In the genomic region with DNA sequence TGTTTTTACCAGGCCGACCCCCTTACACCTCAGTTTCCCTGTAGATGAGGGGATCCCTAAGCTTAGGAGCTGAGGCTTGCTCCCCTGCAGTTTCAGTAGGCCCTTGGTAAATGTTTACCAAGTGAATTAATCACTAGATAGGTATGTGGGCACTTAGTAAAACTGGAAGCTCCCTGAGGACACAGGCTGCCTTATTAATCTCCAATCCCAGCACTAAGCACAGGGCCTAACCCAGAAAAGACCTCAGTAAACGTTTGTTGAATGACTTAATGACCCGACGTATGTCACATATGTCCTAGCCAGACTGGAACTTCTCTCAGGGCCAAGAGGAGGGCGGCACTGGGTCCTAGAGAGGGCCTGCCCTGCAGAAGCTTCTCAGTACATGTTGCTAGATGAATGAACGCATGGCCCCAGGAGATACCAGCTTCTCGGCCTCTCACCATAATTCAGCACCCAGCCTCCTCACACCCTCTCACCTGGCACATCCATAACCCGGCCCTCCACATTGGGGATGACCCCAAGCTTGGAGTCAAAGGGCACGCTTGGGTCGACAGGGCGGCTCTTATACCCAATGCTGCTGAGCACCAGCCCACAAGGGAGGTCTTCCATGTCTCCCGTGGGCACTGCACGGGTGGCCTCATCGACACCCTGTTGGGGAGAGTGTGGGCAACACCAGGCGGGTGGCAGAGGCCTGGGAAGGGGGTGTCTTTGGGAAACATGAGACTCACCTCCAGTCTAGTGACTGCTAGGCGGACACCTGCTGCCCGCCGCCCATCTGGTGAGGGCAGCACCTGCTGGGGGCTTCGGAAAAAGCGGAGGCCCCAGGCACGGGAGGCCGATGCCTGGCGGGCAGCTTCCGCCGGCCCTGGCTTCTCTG, we compare ENCODE assay signal across 26 cellular contexts. TPM values are rescaled to one million over a fixed set of nuclear protein-coding genes. Genes with fewer than 3 reads are reported as not detected.
DNase-seq lines count a peak whose midpoint lies in the region; ATAC-seq, FAIRE-seq and TF ChIP-seq lines count a peak whose summit lies in the region.
"Had no signal": no experiment of that assay in that cellular context is flagged by ENCODE, and none has a peak within 500 bp of the region (broad histone marks: within the 10 kb centered on the region; RNA-seq: fewer than 3 reads in every experiment).

No MANE protein-coding gene starts in this region.

- H3K4me1 Mint-ChIP-seq in activated naive CD8-positive, alpha-beta T cell (ENCODE audit: low read depth), result peaks cover 12% of the 10 kb centered on the region
- peaks cover 12% of the 10 kb centered on the region for H3K4me1 Mint-ChIP-seq in activated naive CD8-positive, alpha-beta T cell treated with anti-CD3 and anti-CD28 coated beads for 36 hours
- peaks cover 6% of the 10 kb centered on the region for H3K4me1 Mint-ChIP-seq in type B pancreatic cell (ENCODE audit: unreplicated experiment)

- no peak for TF ChIP-seq POLR2A in K562 (conservative IDR thresholded peaks at IDR 0.05)

- H3K27me3 ChIP-seq in K562 (ENCODE audit: control insufficient read depth in 2 of 2, insufficient read depth in 2 of 2, low read length in 2 of 2), result 0 out of 5 replicates have a peak, but pooled peaks cover 0 to 6% of the 10 kb centered on the region in 2 experiments

- BruUV-seq in K562 (replicated peaks; lab: Mats Ljungman, UMichigan), result no TSS peak

- H3K4me1 ChIP-seq in K562 (replicated peaks in 1 of 2; ENCODE audit: control insufficient read depth in 2 of 2, insufficient read depth in 2 of 2, low read length in 2 of 2), result peaks cover 31 to 83% of the 10 kb centered on the region in 2 experiments

- ATAC-seq in K562, result no peak
- ATAC-seq in HG02571 (IDR thresholded peaks at IDR 0.05; ENCODE audit: unreplicated experiment), result no peak
- no peak for ATAC-seq in activated naive CD4-positive, alpha-beta T cell treated with anti-CD3 and anti-CD28 coated beads, Interleukin-2, amount 50 U/mL, for 72 hours
- ATAC-seq: Right ventricle myocardium inferior had no signal

- no peak overlapping the region for H3K27ac Mint-ChIP-seq in activated naive CD8-positive, alpha-beta T cell
- no peak overlapping the region for H3K27ac Mint-ChIP-seq in activated naive CD8-positive, alpha-beta T cell treated with anti-CD3 and anti-CD28 coated beads for 36 hours
- H3K27ac Mint-ChIP-seq in type B pancreatic cell, result peak overlapping the region; percentile 58
- H3K27ac Mint-ChIP-seq in activated naive CD4-positive, alpha-beta T cell treated with anti-CD3 and anti-CD28 coated beads, Interleukin-2, amount 50 U/mL, for 72 hours, result no peak overlapping the region

- intact Hi-C loops in K562 (cut with micrococcal nuclease), result no loop called here

- H4K20me1 ChIP-seq in K562 (replicated peaks; ENCODE audit: control insufficient read depth, insufficient read depth, low read length), result no peaks in the 10 kb centered on the region

- H3K36me3 ChIP-seq in K562 (ENCODE audit: control insufficient read depth, insufficient read depth, low read length), result peaks cover 46% of the 10 kb centered on the region; the same call in 2 of the 3 replicates
- H3K36me3 ChIP-seq: Peyer's patch, SJSA1 had no signal

- H3K9ac ChIP-seq in K562 (ENCODE audit: insufficient read depth in 1 of 2, low read depth in 2 of 2, low read length in 2 of 2), result no peak overlapping the region

- H3K9me1 ChIP-seq in K562 (ENCODE audit: control insufficient read depth, insufficient read depth, low read length), result no peaks in the 10 kb centered on the region

- H3K27ac ChIP-seq in K562 (ENCODE audit: extremely low read depth, low read depth, low read length), result no peak overlapping the region
- H3K27ac ChIP-seq: 22Rv1, C4-2B, Peyer's patch, SJSA1 had no signal

- POLR2A ChIA-PET in K562 (lab: Yijun Ruan, JAX), result interaction anchor here (0.5 to 8.0 kb wide), 7 partner anchors 9 to 96 kb away, joined by 3 to 62 read pairs (median 4); partner anchors contain the start of genes FDXR and NAT9

- peak overlapping the region; percentile 59 for H3K4me3 Mint-ChIP-seq in activated naive CD8-positive, alpha-beta T cell
- no peak overlapping the region for H3K4me3 Mint-ChIP-seq in activated naive CD8-positive, alpha-beta T cell treated with anti-CD3 and anti-CD28 coated beads for 36 hours
- H3K4me3 Mint-ChIP-seq in type B pancreatic cell, result no peak overlapping the region

- in situ Hi-C loops in K562 (cut with MboI), result no loop called here

- H3K79me2 ChIP-seq in K562 (ENCODE audit: control insufficient read depth, insufficient read depth, low read length), result peaks cover 8% of the 10 kb centered on the region; the same call in 1 of the 3 replicates

- TF ChIP-seq RAD21 in K562 (CRISPR knock-in tag; conservative IDR thresholded peaks at IDR 0.05 in 1 of 2, IDR thresholded peaks at IDR 0.05 in 1 of 2), result no peak

- no peak for TF ChIP-seq EP300 in K562 (IDR thresholded peaks at IDR 0.05; ENCODE audit: low read length)

- no peak overlapping the region for H2AFZ ChIP-seq in K562 (ENCODE audit: low read depth, low read length)

- H3K4me3 ChIP-seq in K562, result no peak overlapping the region
- H3K4me3 ChIP-seq: MG63, Peyer's patch, SJSA1 had no signal

- WGBS in K562 (ENCODE audit: insufficient coverage, low coverage, missing lambda C conversion rate), result 92% methylated on average over 22 of the region's 25 CpGs

- CTCF ChIA-PET in K562 (lab: Yijun Ruan, JAX; ENCODE audit: low intra/inter-chr PET ratio), result interaction anchor here (1.7 to 2.6 kb wide), 3 partner anchors 72 to 119 kb away, joined by 10 to 19 read pairs (median 18); no protein-coding TSS in a partner anchor

- no peaks in the 10 kb centered on the region for H3K9me3 Mint-ChIP-seq in activated naive CD8-positive, alpha-beta T cell (ENCODE audit: low read depth)
- no peaks in the 10 kb centered on the region for H3K9me3 Mint-ChIP-seq in activated naive CD8-positive, alpha-beta T cell treated with anti-CD3 and anti-CD28 coated beads for 36 hours
- H3K9me3 Mint-ChIP-seq in type B pancreatic cell, result no peaks in the 10 kb centered on the region
- no peaks in the 10 kb centered on the region for H3K9me3 Mint-ChIP-seq in activated naive CD4-positive, alpha-beta T cell treated with anti-CD3 and anti-CD28 coated beads, Interleukin-2, amount 50 U/mL, for 72 hours
- H3K9me3 Mint-ChIP-seq: CD8-positive, alpha-beta memory T cell had no signal

- no peak overlapping the region for H3K4me2 ChIP-seq in K562 (ENCODE audit: insufficient read depth, low read length)

- FAIRE-seq in K562 (lab: Jason Lieb, UNC), result no peak
- FAIRE-seq: GM12891 had no signal

- peaks cover 6% of the 10 kb centered on the region for H3K27me3 Mint-ChIP-seq in activated naive CD8-positive, alpha-beta T cell
- peaks cover 36% of the 10 kb centered on the region for H3K27me3 Mint-ChIP-seq in activated naive CD8-positive, alpha-beta T cell treated with anti-CD3 and anti-CD28 coated beads for 36 hours
- peaks cover 36% of the 10 kb centered on the region for H3K27me3 Mint-ChIP-seq in type B pancreatic cell

- peaks cover 5% of the 10 kb centered on the region for H3K36me3 Mint-ChIP-seq in activated naive CD8-positive, alpha-beta T cell
- peaks cover 1% of the 10 kb centered on the region for H3K36me3 Mint-ChIP-seq in activated naive CD8-positive, alpha-beta T cell treated with anti-CD3 and anti-CD28 coated beads for 36 hours
- H3K36me3 Mint-ChIP-seq in type B pancreatic cell, result peaks cover 5% of the 10 kb centered on the region
- no peaks in the 10 kb centered on the region for H3K36me3 Mint-ChIP-seq in activated naive CD4-positive, alpha-beta T cell treated with anti-CD3 and anti-CD28 coated beads, Interleukin-2, amount 50 U/mL, for 72 hours

- H3K9me3 ChIP-seq in K562 (replicated peaks; ENCODE audit: control insufficient read depth, insufficient read depth, low read depth, low read length), result no peaks in the 10 kb centered on the region
- H3K9me3 ChIP-seq: MG63, Peyer's patch had no signal

- TF ChIP-seq CTCF in K562 (IDR thresholded peaks at IDR 0.05 in 2 of 3, conservative IDR thresholded peaks at IDR 0.05 in 1 of 3; ENCODE audit: insufficient read depth in 2 of 3, low read depth in 1 of 3, low read length in 3 of 3), result no peak
- no peak for TF ChIP-seq CTCF in type B pancreatic cell (conservative IDR thresholded peaks at IDR 0.05)

- no peak for DNase-seq in activated naive CD8-positive, alpha-beta T cell treated with anti-CD3 and anti-CD28 coated beads for 36 hours
- DNase-seq in HCEC 1CT (peak; percentile 23), K562 (ENCODE audit: extremely low read depth in 1 of 4, low spot score in 3 of 4) (no peak), type B pancreatic cell (ENCODE audit: extremely low spot score, unreplicated experiment) (no peak), NCI-H146 treated with DMSO at 0.1 percent for 48 hours (lab: John Stamatoyannopoulos, UW; ENCODE audit: unreplicated experiment) (no peak)
- no peak for DNase-seq in activated naive CD4-positive, alpha-beta T cell treated with anti-CD3 and anti-CD28 coated beads, Interleukin-2, amount 50 U/mL, for 72 hours (ENCODE audit: low spot score in 2 of 2)
- DNase-seq: CD8-positive, alpha-beta memory T cell; GOT3; MG63; NCI-H1048; NCI-H1436; NCI-H2029; NCI-H226; NCI-H510A treated with DMSO at 0.1 percent for 48 hours; NCI-H748 treated with DMSO at 0.1 percent for 48 hours; NK-92 treated with Interleukin-12 subunit alpha and Interleukin-12 subunit beta, amount 100 ng/mL, for 24 hours; Peyer's patch; T-helper 1 cell had no signal

RNA-seq across cellular contexts. Expression of gene GRIN2C, which starts 4.0 kb away (rescaled TPM):
- not detected for total RNA-seq in activated naive CD8-positive, alpha-beta T cell treated with anti-CD3 and anti-CD28 coated beads for 36 hours
- 1.3 and 4.1 TPM in 2 replicates for total RNA-seq in K562 (2011; cell fraction: chromatin; rRNA removed; ENCODE audit: low replicate concordance)
- total RNA-seq in K562 (2011; cell fraction: nucleolus; rRNA removed), result 0.66 and 1.7 TPM in 2 replicates
- total RNA-seq in K562 (2011; cell fraction: nucleoplasm; rRNA removed), result 1.2 and 1.5 TPM in 2 replicates
- under 0.01 and 0.16 TPM in 2 replicates for total RNA-seq in K562 (2014; rRNA removed)
- total RNA-seq in K562 (2014; rRNA removed; fragmentation: Illumina TruSeq; extraction: Trizol), result 0.03 and 0.04 TPM in 2 replicates
- total RNA-seq in K562 (2015; rRNA removed; fragmentation: Illumina TruSeq; extraction: Trizol), result 0.07 and 0.08 TPM in 2 replicates
- total RNA-seq in K562 (2021), result 0.33 and 0.40 TPM in 2 replicates
- polyA plus RNA-seq in K562 (2011; rRNA removed), result 0.08 and 0.10 TPM in 2 replicates
- polyA plus RNA-seq in K562 (2011; cell fraction: cytosol; rRNA removed), result 0.04 and 0.06 TPM in 2 replicates
- 0.29 and 0.68 TPM in 2 replicates for polyA plus RNA-seq in K562 (2011; cell fraction: nucleus; rRNA removed)
- 0.16 and 0.66 TPM in 2 replicates for polyA plus RNA-seq in K562 (2012)
- polyA plus RNA-seq in K562 (2014; fragmentation: Illumina TruSeq; extraction: Trizol), result 0.10 TPM in 1 of 2 replicates, not detected in the other
- not detected for polyA plus RNA-seq in K562 (2014; fragmentation: Nextera tagmentation; extraction: Ambion mirVana)
- 0.08 and 0.20 TPM in 2 replicates for polyA plus RNA-seq in K562 (2014; rRNA removed)
- polyA minus RNA-seq in K562 (2011; rRNA and poly(A)+ RNA removed), result 0.06 TPM in 1 of 2 replicates, not detected in the other
- not detected in 2 replicates for polyA minus RNA-seq in K562 (2011; cell fraction: cytosol; rRNA and poly(A)+ RNA removed)
- 0.11 and 0.27 TPM in 2 replicates for polyA minus RNA-seq in K562 (2011; cell fraction: nucleus; rRNA and poly(A)+ RNA removed)
- 0.36 and 0.72 TPM in 2 replicates for total RNA-seq in type B pancreatic cell (ENCODE audit: low replicate concordance)
- total RNA-seq in activated naive CD4-positive, alpha-beta T cell treated with anti-CD3 and anti-CD28 coated beads, Interleukin-2, amount 50 U/mL, for 72 hours, result under 1 TPM in 1 of 2 donors, not detected in 1; 0.87 TPM
- total RNA-seq: CD8-positive, alpha-beta memory T cell; SJSA1 had no signal
- polyA plus RNA-seq: CD8-positive, alpha-beta memory T cell had no signal

RNA-seq across cellular contexts. Expression of gene FDXR, which starts 9.1 kb away (rescaled TPM):
- total RNA-seq in activated naive CD8-positive, alpha-beta T cell treated with anti-CD3 and anti-CD28 coated beads for 36 hours, result 10 to 100 TPM; 13.3 to 14.6 TPM
- total RNA-seq in K562 (2011; cell fraction: chromatin; rRNA removed; ENCODE audit: low replicate concordance), result 26.1 and 46.4 TPM in 2 replicates
- 39.0 and 42.5 TPM in 2 replicates for total RNA-seq in K562 (2011; cell fraction: nucleolus; rRNA removed)
- 25.0 and 34.7 TPM in 2 replicates for total RNA-seq in K562 (2011; cell fraction: nucleoplasm; rRNA removed)
- total RNA-seq in K562 (2014; rRNA removed), result 62.2 and 76.4 TPM in 2 replicates
- total RNA-seq in K562 (2014; rRNA removed; fragmentation: Illumina TruSeq; extraction: Trizol), result 8.7 and 14.3 TPM in 2 replicates
- total RNA-seq in K562 (2015; rRNA removed; fragmentation: Illumina TruSeq; extraction: Trizol), result 40.6 and 46.1 TPM in 2 replicates
- 68.7 and 70.7 TPM in 2 replicates for total RNA-seq in K562 (2021)
- 25.4 and 30.9 TPM in 2 replicates for polyA plus RNA-seq in K562 (2011; rRNA removed)
- 27.8 and 83.2 TPM in 2 replicates for polyA plus RNA-seq in K562 (2011; cell fraction: cytosol; rRNA removed)
- 47.6 and 91.7 TPM in 2 replicates for polyA plus RNA-seq in K562 (2011; cell fraction: nucleus; rRNA removed)
- polyA plus RNA-seq in K562 (2012), result 64.0 and 126 TPM in 2 replicates
- 13.6 and 40.4 TPM in 2 replicates for polyA plus RNA-seq in K562 (2014; fragmentation: Illumina TruSeq; extraction: Trizol)
- polyA plus RNA-seq in K562 (2014; fragmentation: Nextera tagmentation; extraction: Ambion mirVana), result 1 to 10 TPM in 1 of 2 experiments, under 1 TPM in 1; 0.89 to 2.8 TPM
- 58.6 and 62.9 TPM in 2 replicates for polyA plus RNA-seq in K562 (2014; rRNA removed)
- 5.2 and 10.6 TPM in 2 replicates for polyA minus RNA-seq in K562 (2011; rRNA and poly(A)+ RNA removed)
- polyA minus RNA-seq in K562 (2011; cell fraction: cytosol; rRNA and poly(A)+ RNA removed), result 20.5 and 30.2 TPM in 2 replicates
- polyA minus RNA-seq in K562 (2011; cell fraction: nucleus; rRNA and poly(A)+ RNA removed), result 22.8 and 27.3 TPM in 2 replicates
- total RNA-seq in type B pancreatic cell (ENCODE audit: low replicate concordance), result 28.1 and 44.4 TPM in 2 replicates
- total RNA-seq in activated naive CD4-positive, alpha-beta T cell treated with anti-CD3 and anti-CD28 coated beads, Interleukin-2, amount 50 U/mL, for 72 hours, result 10 to 100 TPM; 30.9 to 96.3 TPM

RNA-seq across cellular contexts. Expression of gene FADS6, which starts 29.8 kb away (rescaled TPM):
- not detected for total RNA-seq in activated naive CD8-positive, alpha-beta T cell treated with anti-CD3 and anti-CD28 coated beads for 36 hours
- not detected in 2 replicates for total RNA-seq in K562 (2011; cell fraction: chromatin; rRNA removed; ENCODE audit: low replicate concordance)
- total RNA-seq in K562 (2011; cell fraction: nucleolus; rRNA removed), result 0.26 TPM in 1 of 2 replicates, not detected in the other
- total RNA-seq in K562 (2011; cell fraction: nucleoplasm; rRNA removed), result 0.29 TPM in 1 of 2 replicates, not detected in the other
- not detected in 2 replicates for total RNA-seq in K562 (2014; rRNA removed)
- total RNA-seq in K562 (2014; rRNA removed; fragmentation: Illumina TruSeq; extraction: Trizol), result not detected in 2 replicates
- total RNA-seq in K562 (2015; rRNA removed; fragmentation: Illumina TruSeq; extraction: Trizol), result 0.22 TPM in 1 of 2 replicates, not detected in the other
- not detected in 2 replicates for total RNA-seq in K562 (2021)
- 0.12 and 0.18 TPM in 2 replicates for polyA plus RNA-seq in K562 (2011; rRNA removed)
- polyA plus RNA-seq in K562 (2011; cell fraction: cytosol; rRNA removed), result 0.13 and 0.36 TPM in 2 replicates
- 0.07 and 0.44 TPM in 2 replicates for polyA plus RNA-seq in K562 (2011; cell fraction: nucleus; rRNA removed)
- polyA plus RNA-seq in K562 (2012), result 0.08 and 0.22 TPM in 2 replicates
- not detected in 2 replicates for polyA plus RNA-seq in K562 (2014; fragmentation: Illumina TruSeq; extraction: Trizol)
- not detected for polyA plus RNA-seq in K562 (2014; fragmentation: Nextera tagmentation; extraction: Ambion mirVana)
- not detected in 2 replicates for polyA plus RNA-seq in K562 (2014; rRNA removed)
- polyA minus RNA-seq in K562 (2011; rRNA and poly(A)+ RNA removed), result not detected in 2 replicates
- polyA minus RNA-seq in K562 (2011; cell fraction: cytosol; rRNA and poly(A)+ RNA removed), result 0.38 TPM in 1 of 2 replicates, not detected in the other
- polyA minus RNA-seq in K562 (2011; cell fraction: nucleus; rRNA and poly(A)+ RNA removed), result not detected in 2 replicates
- 0.82 and 2.7 TPM in 2 replicates for total RNA-seq in type B pancreatic cell (ENCODE audit: low replicate concordance)
- not detected for total RNA-seq in activated naive CD4-positive, alpha-beta T cell treated with anti-CD3 and anti-CD28 coated beads, Interleukin-2, amount 50 U/mL, for 72 hours
- total RNA-seq: CD8-positive, alpha-beta memory T cell; LHCN-M2; SJSA1 had no signal
- polyA plus RNA-seq: CD8-positive, alpha-beta memory T cell had no signal

RNA-seq across cellular contexts. Expression of gene USH1G, which starts 59.4 kb away (rescaled TPM):
- total RNA-seq in activated naive CD8-positive, alpha-beta T cell treated with anti-CD3 and anti-CD28 coated beads for 36 hours, result not detected
- 2.8 and 9.8 TPM in 2 replicates for total RNA-seq in K562 (2011; cell fraction: chromatin; rRNA removed; ENCODE audit: low replicate concordance)
- 7.1 and 8.3 TPM in 2 replicates for total RNA-seq in K562 (2011; cell fraction: nucleolus; rRNA removed)
- total RNA-seq in K562 (2011; cell fraction: nucleoplasm; rRNA removed), result 4.5 and 5.5 TPM in 2 replicates
- total RNA-seq in K562 (2014; rRNA removed) (0.64 and 1.2 TPM in 2 replicates), K562 (2014; rRNA removed; fragmentation: Illumina TruSeq; extraction: Trizol) (0.16 and 0.22 TPM in 2 replicates), K562 (2015; rRNA removed; fragmentation: Illumina TruSeq; extraction: Trizol) (0.43 and 0.53 TPM in 2 replicates), K562 (2021) (1.00 and 1.4 TPM in 2 replicates), type B pancreatic cell (ENCODE audit: low replicate concordance) (0.56 and 1.4 TPM in 2 replicates)
- polyA plus RNA-seq in K562 (2011; rRNA removed) (0.57 and 0.77 TPM in 2 replicates), K562 (2014; fragmentation: Illumina TruSeq; extraction: Trizol) (0.42 and 0.71 TPM in 2 replicates), K562 (2014; fragmentation: Nextera tagmentation; extraction: Ambion mirVana) (not detected), K562 (2014; rRNA removed) (0.57 and 0.69 TPM in 2 replicates)
- 0.65 and 1.9 TPM in 2 replicates for polyA plus RNA-seq in K562 (2011; cell fraction: cytosol; rRNA removed)
- 1.2 and 2.7 TPM in 2 replicates for polyA plus RNA-seq in K562 (2011; cell fraction: nucleus; rRNA removed)
- polyA plus RNA-seq in K562 (2012), result 1.5 and 2.1 TPM in 2 replicates
- 4.8 and 11.0 TPM in 2 replicates for polyA minus RNA-seq in K562 (2011; rRNA and poly(A)+ RNA removed)
- 0.82 and 1.6 TPM in 2 replicates for polyA minus RNA-seq in K562 (2011; cell fraction: cytosol; rRNA and poly(A)+ RNA removed)
- polyA minus RNA-seq in K562 (2011; cell fraction: nucleus; rRNA and poly(A)+ RNA removed), result 4.0 and 5.0 TPM in 2 replicates
- not detected for total RNA-seq in activated naive CD4-positive, alpha-beta T cell treated with anti-CD3 and anti-CD28 coated beads, Interleukin-2, amount 50 U/mL, for 72 hours
- total RNA-seq: CD8-positive, alpha-beta memory T cell; LHCN-M2; Right ventricle myocardium inferior; SJSA1 had no signal
- polyA plus RNA-seq: CD8-positive, alpha-beta memory T cell had no signal
